In the genomic region with DNA sequence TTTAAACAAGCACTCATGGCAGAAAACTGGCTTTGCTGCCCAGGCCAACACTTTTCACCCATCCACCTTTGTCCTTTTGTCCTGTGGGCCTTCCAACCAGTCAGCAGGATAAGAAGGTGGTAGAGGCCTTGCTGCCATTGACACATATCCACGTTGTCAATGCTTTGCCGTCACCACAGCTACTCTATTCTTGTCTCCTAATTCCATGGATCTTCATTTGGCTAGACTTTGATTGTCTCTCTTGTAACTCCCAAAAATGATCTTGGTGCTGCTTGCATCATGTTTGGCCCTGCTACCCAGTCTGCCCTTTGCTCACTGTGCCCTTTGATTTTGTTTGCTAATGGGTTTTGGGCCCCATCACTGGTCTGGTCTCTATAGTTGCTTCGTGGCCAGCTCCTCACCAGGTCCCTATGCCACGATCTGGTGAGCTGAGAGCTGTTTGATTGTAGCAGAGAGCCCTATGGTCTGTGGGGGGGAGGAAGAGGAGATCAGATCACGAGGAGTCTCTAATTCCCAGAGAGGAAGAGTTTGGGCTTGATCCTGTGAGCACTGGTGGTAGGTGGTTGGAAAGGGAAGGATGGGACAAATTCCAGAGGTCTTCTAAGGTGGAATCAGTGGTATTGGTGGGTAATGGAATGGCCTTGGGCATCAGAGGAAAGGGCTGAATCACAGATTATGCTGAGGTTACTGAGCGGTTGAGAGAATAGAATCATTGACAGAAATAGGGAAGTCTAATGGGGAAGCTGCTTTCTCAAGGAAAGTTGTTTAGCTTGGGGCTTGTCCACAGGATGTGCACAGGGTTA, we compare ENCODE assay signal across 1 cellular context.
TF ChIP-seq lines count a peak whose summit lies in the region.

No MANE protein-coding gene starts in this region.

TF ChIP-seq in A549, 52 proteins besides CTCF, POLR2A, EP300 and RAD21 (continued from another document):
- no peak for TF ChIP-seq GATA3 (IDR thresholded peaks at IDR 0.05; ENCODE audit: borderline replicate concordance)
- TF ChIP-seq USF2 (IDR thresholded peaks at IDR 0.05): no peak
- no peak for TF ChIP-seq REST (IDR thresholded peaks at IDR 0.05)
- no peak for TF ChIP-seq KDM5A (IDR thresholded peaks at IDR 0.05)
- no peak for TF ChIP-seq RCOR1 (IDR thresholded peaks at IDR 0.05; ENCODE audit: low read depth, low read length)
- TF ChIP-seq TP53 (CRISPR knock-in tag; IDR thresholded peaks at IDR 0.05): no peak
TF ChIP-seq in A549: peak in this region for 0.
